In genomic region chr5:43006411-43007202, GRCh38 we compare ENCODE assay signal across 8 cellular contexts. TPM values are rescaled to one million over a fixed set of nuclear protein-coding genes. Genes with fewer than 3 reads are reported as not detected.
DNase-seq lines count a peak whose midpoint lies in the region; ATAC-seq and TF ChIP-seq lines count a peak whose summit lies in the region.

No MANE protein-coding gene starts in this region.

- peak overlapping the region; percentile 57 to 100 (median 99) for H3K27ac Mint-ChIP-seq in CD14-positive monocyte

- H3K4me1 ChIP-seq in OCI-LY1 (ENCODE audit: insufficient read depth, low read length, severe bottlenecking) (peaks cover 34% of the 10 kb centered on the region), neutrophil (ENCODE audit: control insufficient read depth in 1 of 2, insufficient read depth in 1 of 2, low read depth in 1 of 2, low read length in 1 of 2) (peaks cover 36 to 38% of the 10 kb centered on the region in 2 experiments)
- peaks cover 31% of the 10 kb centered on the region for H3K4me1 ChIP-seq in effector memory CD4-positive, alpha-beta T cell (ENCODE audit: control insufficient read depth, insufficient read depth, low read length, poor library complexity, severe bottlenecking)

- no peaks in the 10 kb centered on the region for H3K36me3 Mint-ChIP-seq in CD14-positive monocyte

- H3K79me2 ChIP-seq in OCI-LY1 (ENCODE audit: insufficient read depth, low read length), result no peaks in the 10 kb centered on the region

- H3K4me3 ChIP-seq in OCI-LY1 (ENCODE audit: low read depth, low read length, poor library complexity, severe bottlenecking) (peak overlapping the region; percentile 72), neutrophil (ENCODE audit: low read depth in 1 of 2, low read length in 1 of 2) (peak overlapping the region; percentile 74 to 80)
- peak overlapping the region; percentile 59 for H3K4me3 ChIP-seq in effector memory CD4-positive, alpha-beta T cell (ENCODE audit: insufficient read depth, low read depth, low read length, poor library complexity, severe bottlenecking)

- H4K20me1 ChIP-seq in OCI-LY1 (ENCODE audit: insufficient read depth, low read length), result no peaks in the 10 kb centered on the region

- no peak overlapping the region for H2AFZ ChIP-seq in OCI-LY1 (ENCODE audit: low read length)

- peaks cover 39% of the 10 kb centered on the region for H3K4me1 Mint-ChIP-seq in CD14-positive monocyte

- peaks cover 2 to 5% (median 2%) of the 10 kb centered on the region in 3 donors for H3K27me3 Mint-ChIP-seq in CD14-positive monocyte (ENCODE audit: low read depth in 3 of 3)

- intact Hi-C loops in CD14-positive monocyte (cut with micrococcal nuclease), result loop anchor here (1.0 to 5.0 kb wide), 4 partner anchors 11 to 54 kb away; partner anchors contain the start of gene ANXA2R (in 1 of the 2)

- H3K27me3 ChIP-seq in OCI-LY1 (ENCODE audit: insufficient read depth, low read length), result no peaks in the 10 kb centered on the region
- H3K27me3 ChIP-seq in effector memory CD4-positive, alpha-beta T cell (replicated peaks; ENCODE audit: control insufficient read depth, insufficient read depth, low read length, poor library complexity, severe bottlenecking), result no peaks in the 10 kb centered on the region
- no peaks in the 10 kb centered on the region for H3K27me3 ChIP-seq in neutrophil

- DNase-seq in CD14-positive monocyte (ENCODE audit: low spot score) (no peak), COLO829 (ENCODE audit: low spot score) (no peak), caudate nucleus (lab: John Stamatoyannopoulos, UW) (no peak), NCI-H2171 (lab: John Stamatoyannopoulos, UW) (no peak)
- DNase-seq in effector memory CD4-positive, alpha-beta T cell, result no peak

- no peaks in the 10 kb centered on the region for H3K9me3 ChIP-seq in OCI-LY1 (ENCODE audit: low read length)
- H3K9me3 ChIP-seq in effector memory CD4-positive, alpha-beta T cell (ENCODE audit: control insufficient read depth, low read length), result no peaks in the 10 kb centered on the region
- H3K9me3 ChIP-seq in neutrophil, result no peaks in the 10 kb centered on the region

- H3K9ac ChIP-seq in OCI-LY1 (ENCODE audit: low read length), result no peak overlapping the region

- H3K36me3 ChIP-seq in OCI-LY1 (ENCODE audit: insufficient read depth, low read length), result no peaks in the 10 kb centered on the region
- no peaks in the 10 kb centered on the region for H3K36me3 ChIP-seq in effector memory CD4-positive, alpha-beta T cell (ENCODE audit: control insufficient read depth, insufficient read depth, low read length)
- H3K36me3 ChIP-seq in neutrophil, result no peaks in the 10 kb centered on the region

- peaks cover 0 to 8% (median 3%) of the 10 kb centered on the region in 7 donors for H3K9me3 Mint-ChIP-seq in CD14-positive monocyte

- no peak for ATAC-seq in GM21723 (IDR thresholded peaks at IDR 0.05; ENCODE audit: unreplicated experiment)

- TF ChIP-seq CTCF in CD14-positive monocyte (IDR thresholded peaks at IDR 0.05), result no peak
- no peak for TF ChIP-seq CTCF in OCI-LY1 (IDR thresholded peaks at IDR 0.05; ENCODE audit: low read length)
- no peak for TF ChIP-seq CTCF in neutrophil (IDR thresholded peaks at IDR 0.05)

- no peaks in the 10 kb centered on the region for H3K9me2 ChIP-seq in OCI-LY1 (ENCODE audit: low read depth, low read length)

- H3K27ac ChIP-seq in OCI-LY1 (ENCODE audit: low read depth, low read length, poor library complexity, severe bottlenecking) (no peak overlapping the region), neutrophil (peak overlapping the region; percentile 98), caudate nucleus (ENCODE audit: low read depth, low read length) (no peak overlapping the region)
- H3K27ac ChIP-seq in effector memory CD4-positive, alpha-beta T cell (ENCODE audit: insufficient read depth, low read length, poor library complexity, severe bottlenecking), result peak overlapping the region; percentile 92

- H3F3A ChIP-seq in OCI-LY1 (ENCODE audit: insufficient read depth, low read length), result peaks cover 5% of the 10 kb centered on the region; the same call in 1 of the 2 replicates

- H3K4me2 ChIP-seq in OCI-LY1 (ENCODE audit: low read length), result no peak overlapping the region

- peak overlapping the region; percentile 88 to 96 for H3K4me3 Mint-ChIP-seq in CD14-positive monocyte

RNA-seq across cellular contexts. Expression of gene ANXA2R, which starts 33.5 kb away (rescaled TPM):
- 1 to 10 TPM; 2.3 to 3.1 TPM for polyA plus RNA-seq in CD14-positive monocyte

Comparison
In these comparisons a context has a peak if more than half of its experiments do, and no peak if none do; other contexts are left out.
1. H3K27ac ChIP-seq: peak in effector memory CD4-positive, alpha-beta T cell (single experiment) and neutrophil (single experiment); none in OCI-LY1 (single experiment) and caudate nucleus (single experiment).
2. Peak in every context shown above with its lines, with median percentiles within 50 percentile points of each other: H3K4me3 ChIP-seq.